Comparison of ENCODE assay signal across 1 cellular context in genomic region chr2:232574674-232575403, GRCh38.
TF ChIP-seq lines count a peak whose summit lies in the region.

No MANE protein-coding gene starts in this region.

TF ChIP-seq in HepG2, 621 proteins besides CTCF, POLR2A, EP300 and RAD21 (continued from another document and continues in another):
- no peak for TF ChIP-seq TIGD3 (CRISPR knock-in tag; IDR thresholded peaks at IDR 0.05; ENCODE audit: borderline replicate concordance)
- TF ChIP-seq GRHL1 (CRISPR knock-in tag; conservative IDR thresholded peaks at IDR 0.05), result no peak
- no peak for TF ChIP-seq RBM39 (IDR thresholded peaks at IDR 0.05; ENCODE audit: low read depth, low read length, poor library complexity, severe bottlenecking)
- no peak for TF ChIP-seq ZHX2 (IDR thresholded peaks at IDR 0.05; ENCODE audit: low read depth)
- TF ChIP-seq ZHX2 (CRISPR knock-in tag; IDR thresholded peaks at IDR 0.05; ENCODE audit: borderline replicate concordance), result no peak
- no peak for TF ChIP-seq MED13 (CRISPR knock-in tag; IDR thresholded peaks at IDR 0.05)
- no peak for TF ChIP-seq ZNF160 (CRISPR knock-in tag; IDR thresholded peaks at IDR 0.05)
- TF ChIP-seq ZNF709 (CRISPR knock-in tag; IDR thresholded peaks at IDR 0.05), result no peak
- TF ChIP-seq TAF1 (CRISPR knock-in tag; IDR thresholded peaks at IDR 0.05), result no peak
- TF ChIP-seq ZSCAN22 (CRISPR knock-in tag; IDR thresholded peaks at IDR 0.05), result no peak
- TF ChIP-seq ZNF740 (CRISPR knock-in tag; IDR thresholded peaks at IDR 0.05), result no peak
- no peak for TF ChIP-seq ZNF607 (CRISPR knock-in tag; IDR thresholded peaks at IDR 0.05; ENCODE audit: borderline replicate concordance)
- peak; percentile 44; the same call in 1 of the 2 replicates for TF ChIP-seq SALL1 (CRISPR knock-in tag; IDR thresholded peaks at IDR 0.05)
- no peak for TF ChIP-seq ZNF343 (CRISPR knock-in tag; IDR thresholded peaks at IDR 0.05)
- TF ChIP-seq ZBTB20 (CRISPR knock-in tag; IDR thresholded peaks at IDR 0.05; ENCODE audit: borderline replicate concordance, low read depth), result peak; percentile 67; the same call in 1 of the 2 replicates
- TF ChIP-seq PBX3 (CRISPR knock-in tag; IDR thresholded peaks at IDR 0.05; ENCODE audit: borderline replicate concordance), result no peak
- no peak for TF ChIP-seq CC2D1A (CRISPR knock-in tag; IDR thresholded peaks at IDR 0.05)
- TF ChIP-seq HINFP (CRISPR knock-in tag; IDR thresholded peaks at IDR 0.05; ENCODE audit: low read depth), result no peak
- no peak for TF ChIP-seq RNF2 (conservative IDR thresholded peaks at IDR 0.05; ENCODE audit: low read depth)
- no peak for TF ChIP-seq BRF2 (CRISPR knock-in tag; IDR thresholded peaks at IDR 0.05)
- TF ChIP-seq RELA (CRISPR knock-in tag; IDR thresholded peaks at IDR 0.05), result 0 out of 2 replicates have a peak, but pooled peaks have one; percentile 27
- no peak for TF ChIP-seq ZNF687 (CRISPR knock-in tag; IDR thresholded peaks at IDR 0.05)
- no peak for TF ChIP-seq SKIL (CRISPR knock-in tag; IDR thresholded peaks at IDR 0.05; ENCODE audit: borderline replicate concordance)
- TF ChIP-seq KLF15 (CRISPR knock-in tag; IDR thresholded peaks at IDR 0.05; ENCODE audit: borderline replicate concordance), result no peak
- TF ChIP-seq MAX (IDR thresholded peaks at IDR 0.05), result no peak; the same call in 1 of the 2 replicates
- no peak for TF ChIP-seq ATF6 (CRISPR knock-in tag; conservative IDR thresholded peaks at IDR 0.05)
- TF ChIP-seq ZNF331 (CRISPR knock-in tag; IDR thresholded peaks at IDR 0.05), result 0 out of 2 replicates have a peak, but pooled peaks have one; percentile 50
- TF ChIP-seq ZMAT3 (CRISPR knock-in tag; conservative IDR thresholded peaks at IDR 0.05), result peak; percentile 73; the same call in 1 of the 2 replicates
